In genomic region chr15:85457392-85457968, GRCh38 we compare ENCODE assay signal across 12 cellular contexts.
DNase-seq lines count a peak whose midpoint lies in the region; ATAC-seq and TF ChIP-seq lines count a peak whose summit lies in the region.
"Had no signal": no experiment of that assay in that cellular context is flagged by ENCODE, and none has a peak within 500 bp of the region (broad histone marks: within the 10 kb centered on the region; RNA-seq: fewer than 3 reads in every experiment).

No MANE protein-coding gene starts in this region.

- H3K9me3 ChIP-seq in gastroesophageal sphincter = no peaks in the 10 kb centered on the region
- H3K9me3 ChIP-seq: psoas muscle, tibial artery had no signal

- peak; percentile 79 for ATAC-seq in GM18499 (IDR thresholded peaks at IDR 0.05; ENCODE audit: insufficient read depth, unreplicated experiment)
- ATAC-seq in GM21390 (IDR thresholded peaks at IDR 0.05; ENCODE audit: unreplicated experiment) = peak; percentile 81
- peak; percentile 75 for ATAC-seq in HG03432 (IDR thresholded peaks at IDR 0.05; ENCODE audit: unreplicated experiment)
- ATAC-seq in gastroesophageal sphincter = peak; percentile 55

- no peak for TF ChIP-seq POLR2A in gastroesophageal sphincter (IDR thresholded peaks at IDR 0.05)

- TF ChIP-seq CTCF in gastroesophageal sphincter (IDR thresholded peaks at IDR 0.05) = no peak

- H3K4me3 ChIP-seq in gastroesophageal sphincter = no peak overlapping the region
- H3K4me3 ChIP-seq: hepatocyte, psoas muscle, tibial artery had no signal

- WGBS in gastroesophageal sphincter (ENCODE audit: low coverage in 1 of 2), 2 donors = 18 to 40% methylated on average over 8 of the region's 8 CpGs

- DNase-seq in DMS 273 (lab: John Stamatoyannopoulos, UW; ENCODE audit: unreplicated experiment) (no peak), NCI-H510A treated with DMSO at 0.1 percent for 48 hours (lab: John Stamatoyannopoulos, UW) (no peak), DMS79 treated with DMSO at 0.1 percent for 48 hours (lab: John Stamatoyannopoulos, UW) (no peak), cortex of kidney (lab: John Stamatoyannopoulos, UW) (no peak)
- DNase-seq: activated T-cell treated with anti-CD3 and anti-CD28 coated beads, Interleukin-2, amount 50 U/mL, for 24 hours; psoas muscle; tibial artery had no signal

- no peaks in the 10 kb centered on the region for H3K27me3 ChIP-seq in gastroesophageal sphincter
- H3K27me3 ChIP-seq: hepatocyte, tibial artery had no signal

- peaks cover 12 to 91% (median 19%) of the 10 kb centered on the region in 3 donors for H3K4me1 ChIP-seq in gastroesophageal sphincter
- H3K4me1 ChIP-seq: psoas muscle had no signal

- no peak for TF ChIP-seq EP300 in gastroesophageal sphincter (IDR thresholded peaks at IDR 0.05)

- no peaks in the 10 kb centered on the region for H3K36me3 ChIP-seq in gastroesophageal sphincter
- H3K36me3 ChIP-seq: tibial artery had no signal

- H3K27ac ChIP-seq in gastroesophageal sphincter = peak overlapping the region; percentile 6 to 72 (median 48)
- H3K27ac ChIP-seq: hepatocyte, psoas muscle, tibial artery had no signal
